ENCODE assay signal across 8 cellular contexts in genomic region chr19:29665215-29665825, GRCh38. TPM values are rescaled to one million over a fixed set of nuclear protein-coding genes. Genes with fewer than 3 reads are reported as not detected.
DNase-seq lines count a peak whose midpoint lies in the region; ATAC-seq and TF ChIP-seq lines count a peak whose summit lies in the region.

Gene PLEKHF1 (plus strand): TSS chr19:29665461. CDS start chr19:29673840, 8,379 bp downstream.

- peak within 1 kb of the TSS; percentile 27 for H2AFZ ChIP-seq in neural cell (ENCODE audit: low read depth, low read length)

- H3K4me2 ChIP-seq in neural cell (ENCODE audit: low read length) = peak within 1 kb of the TSS; percentile 65

- ATAC-seq in GM21423 (IDR thresholded peaks at IDR 0.05; ENCODE audit: unreplicated experiment) = peak; percentile 88

- no peaks in the 10 kb centered on the region for H4K20me1 ChIP-seq in neural cell (ENCODE audit: insufficient read depth)

- H3K27me3 ChIP-seq in HUES48 (ENCODE audit: control insufficient read depth, insufficient read depth, low read length) (peaks cover 7% of the 10 kb centered on the region; the same call in 1 of the 2 replicates), neural cell (ENCODE audit: insufficient read depth, low read depth, low read length) (peaks cover 26% of the 10 kb centered on the region), stomach (no peaks in the 10 kb centered on the region)

- TF ChIP-seq EP300 in neural cell (conservative IDR thresholded peaks at IDR 0.05; ENCODE audit: poor library complexity, severe bottlenecking) (no peak), stomach (IDR thresholded peaks at IDR 0.05) (no peak)

- 0 to 1% (median 0%) methylated on average over 24 to 75 of the region's 75 CpGs for WGBS in stomach, 5 donors

- no peak for TF ChIP-seq RAD21 in neural cell (conservative IDR thresholded peaks at IDR 0.05)

- no peak for TF ChIP-seq CTCF in fibroblast of villous mesenchyme (IDR thresholded peaks at IDR 0.05; ENCODE audit: insufficient read depth, low read depth, low read length)
- no peak for TF ChIP-seq CTCF in neural cell (IDR thresholded peaks at IDR 0.05; ENCODE audit: poor library complexity, severe bottlenecking)
- TF ChIP-seq CTCF in stomach (IDR thresholded peaks at IDR 0.05) = no peak

- peak; percentile 16; the same call in 1 of the 2 replicates for TF ChIP-seq POLR2A in Raji (IDR thresholded peaks at IDR 0.05; ENCODE audit: insufficient read depth, low read depth, low read length)
- no peak for TF ChIP-seq POLR2A in stomach (IDR thresholded peaks at IDR 0.05)

- H3K79me2 ChIP-seq in neural cell (replicated peaks; ENCODE audit: insufficient read depth, low read length) = no peaks in the 10 kb centered on the region

- no peaks in the 10 kb centered on the region for H3F3A ChIP-seq in neural cell (ENCODE audit: insufficient read depth, low read length, poor library complexity, severe bottlenecking)

- H3K9me2 ChIP-seq in neural cell (ENCODE audit: insufficient read depth, low read length) = no peaks in the 10 kb centered on the region

- DNase-seq in DMS79 treated with DMSO at 0.1 percent for 48 hours (lab: John Stamatoyannopoulos, UW) (peak; percentile 56), fibroblast of villous mesenchyme (ENCODE audit: low read depth) (peak; percentile 76), stomach (peak; percentile 94)
- DNase-seq in activated effector memory CD4-positive, alpha-beta T cell treated with Interleukin-2 at 50 U/mL for 16 hours = peak; percentile 79

- H3K9me3 ChIP-seq in HUES48 (ENCODE audit: control insufficient read depth, insufficient read depth, low read length) = no peaks in the 10 kb centered on the region
- H3K9me3 ChIP-seq in neural cell (ENCODE audit: low read length) = no peaks in the 10 kb centered on the region
- H3K9me3 ChIP-seq in stomach = no peaks in the 10 kb centered on the region

- H3K36me3 ChIP-seq in HUES48 (ENCODE audit: control insufficient read depth, insufficient read depth, low read length) (no peaks in the 10 kb centered on the region), neural cell (ENCODE audit: insufficient read depth, low read length) (no peaks in the 10 kb centered on the region), stomach (peaks cover 0 to 7% (median 0%) of the 10 kb centered on the region in 4 donors)

- intact Hi-C loops in stomach (cut with DNase I; ENCODE audit: low total_unique reads) = no loop called here

- H3K4me1 ChIP-seq in HUES48 (ENCODE audit: control insufficient read depth, insufficient read depth, low read length) (peaks cover 16% of the 10 kb centered on the region), stomach (peaks cover 65 to 87% (median 78%) of the 10 kb centered on the region in 4 donors)

- peak within 1 kb of the TSS; percentile 38; the same call in 1 of the 2 replicates for H3K9ac ChIP-seq in HUES48 (ENCODE audit: low read depth, low read length)
- H3K9ac ChIP-seq in neural cell (ENCODE audit: low read length) = peak within 1 kb of the TSS; percentile 47

- H3K4me3 ChIP-seq in HUES48 (ENCODE audit: low read depth, low read length) (peak within 1 kb of the TSS; percentile 84), fibroblast of villous mesenchyme (ENCODE audit: low read depth, low read length) (peak within 1 kb of the TSS; percentile 80), neural cell (ENCODE audit: low read length) (peak within 1 kb of the TSS; percentile 78), stomach (peak within 1 kb of the TSS; percentile 64 to 92 (median 80))

- peak within 1 kb of the TSS; percentile 66 for H3K27ac ChIP-seq in HUES48 (ENCODE audit: low read depth, low read length)
- H3K27ac ChIP-seq in neural cell (ENCODE audit: low read length) = no peak within 1 kb of the TSS
- H3K27ac ChIP-seq in stomach = peak within 1 kb of the TSS; percentile 56 to 91 (median 86)

TF ChIP-seq in neural cell, 6 proteins besides CTCF, POLR2A, EP300 and RAD21:
- TF ChIP-seq SMC3 (conservative IDR thresholded peaks at IDR 0.05; ENCODE audit: poor library complexity) (peak; percentile 17), POLR2AphosphoS5 (IDR thresholded peaks at IDR 0.05) (no peak), MXI1 (conservative IDR thresholded peaks at IDR 0.05; ENCODE audit: poor library complexity, severe bottlenecking) (peak; percentile 40)

RNA-seq across cellular contexts. Expression of gene PLEKHF1, which starts in this region (rescaled TPM):
- total RNA-seq in fibroblast of villous mesenchyme = 9.9 and 22.5 TPM in 2 replicates
- not detected in 2 replicates for polyA plus RNA-seq in neural cell
- polyA minus RNA-seq in neural cell = not detected in 2 replicates
- 10 to 100 TPM in 1 of 5 donors, 1 to 10 TPM in 4; 1.8 to 13.6 (median 6.1) TPM for total RNA-seq in stomach
- polyA plus RNA-seq in stomach = 1 to 10 TPM; 5.2 to 8.4 (median 6.7) TPM
